19 cellular contexts compared by ENCODE assay signal in genomic region chr1:9606948-9607347, GRCh38. TPM values are rescaled to one million over a fixed set of nuclear protein-coding genes. Genes with fewer than 3 reads are reported as not detected.
DNase-seq lines count a peak whose midpoint lies in the region; ATAC-seq and TF ChIP-seq lines count a peak whose summit lies in the region.
"Had no signal": no experiment of that assay in that cellular context is flagged by ENCODE, and none has a peak within 500 bp of the region (broad histone marks: within the 10 kb centered on the region; RNA-seq: fewer than 3 reads in every experiment).

No MANE protein-coding gene starts in this region.

- H3K9me3 ChIP-seq in heart left ventricle: no peaks in the 10 kb centered on the region
- no peaks in the 10 kb centered on the region for H3K9me3 ChIP-seq in CD4-positive, alpha-beta memory T cell (ENCODE audit: control insufficient read depth in 1 of 2, low read length in 2 of 2)
- H3K9me3 ChIP-seq: BLaER1 treated with 17β-estradiol and CSF1 and Interleukin-3, amounts not matched to agents 10 nM and 100 nM; MG63 had no signal

- H3K9me3 Mint-ChIP-seq in CD4-positive, alpha-beta memory T cell: no peaks in the 10 kb centered on the region
- H3K9me3 Mint-ChIP-seq: HFFc6 had no signal

- H3K4me1 Mint-ChIP-seq in CD4-positive, alpha-beta memory T cell: no peaks in the 10 kb centered on the region

- H3K36me3 Mint-ChIP-seq in CD4-positive, alpha-beta memory T cell: peaks cover 0 to 21% of the 10 kb centered on the region in 2 donors

- no peak for DNase-seq in Right ventricle myocardium inferior (ENCODE audit: missing footprints)
- no peak for DNase-seq in cardiac septum (ENCODE audit: low spot score)
- peak in 2 of 5 donors; percentile 64 to 71 for DNase-seq in heart left ventricle
- peak; percentile 36 for DNase-seq in midbrain (lab: John Stamatoyannopoulos, UW)
- no peak for DNase-seq in stimulated activated CD4-positive, alpha-beta T cell treated with anti-CD3 and anti-CD28 coated beads, Interleukin-2, amount 100 ng/mL, for 24 hours
- DNase-seq in CD4-positive, alpha-beta memory T cell: no peak
- DNase-seq: DMS 273 treated with DMSO at 0.1 percent for 48 hours, HFFc6, MG63, NCI-H1092, NCI-H2081 treated with DMSO at 0.1 percent for 48 hours, NCI-H510A treated with DMSO at 0.1 percent for 48 hours, NCI-H82, PC-3 had no signal

- POLR2A ChIA-PET in CD4-positive, alpha-beta memory T cell (lab: Charles Lee; ENCODE audit: partially characterized antibody): no interaction called here

- H3K36me3 ChIP-seq in heart left ventricle: peaks cover 0 to 66% (median 48%) of the 10 kb centered on the region in 9 donors
- H3K36me3 ChIP-seq in CD4-positive, alpha-beta memory T cell (ENCODE audit: insufficient read depth, low read length): no peaks in the 10 kb centered on the region

- H3K4me1 ChIP-seq in heart left ventricle: peaks cover 0 to 25% (median 0%) of the 10 kb centered on the region in 12 donors
- no peaks in the 10 kb centered on the region for H3K4me1 ChIP-seq in CD4-positive, alpha-beta memory T cell (ENCODE audit: insufficient read depth, low read length)
- H3K4me1 ChIP-seq: BLaER1 treated with 17β-estradiol and CSF1 and Interleukin-3, amounts not matched to agents 10 nM and 100 nM had no signal

- WGBS in heart left ventricle, 4 donors: 43 to 58% (median 51%) methylated on average over 10 of the region's 10 CpGs

- intact Hi-C loops in Right ventricle myocardium inferior (cut with DNase I) (no loop called here), cardiac septum (cut with DNase I) (no loop called here), heart left ventricle (cut with DNase I) (no loop called here)
- intact Hi-C loops in CD4-positive, alpha-beta memory T cell (cut with micrococcal nuclease): no loop called here

- H3K27me3 ChIP-seq in heart left ventricle: no peaks in the 10 kb centered on the region
- no peaks in the 10 kb centered on the region for H3K27me3 ChIP-seq in CD4-positive, alpha-beta memory T cell (ENCODE audit: insufficient read depth, low read length)
- H3K27me3 ChIP-seq: BLaER1 treated with 17β-estradiol and CSF1 and Interleukin-3, amounts not matched to agents 10 nM and 100 nM; MG63 had no signal

- H3K27ac Mint-ChIP-seq in CD4-positive, alpha-beta memory T cell: no peak overlapping the region
- H3K27ac Mint-ChIP-seq: HFFc6 had no signal

- ATAC-seq in Right ventricle myocardium inferior (peak; percentile 57), heart left ventricle (peak; percentile 68 to 72 (median 70)), HG02588 (IDR thresholded peaks at IDR 0.05; ENCODE audit: unreplicated experiment) (no peak), HG03196 (IDR thresholded peaks at IDR 0.05; ENCODE audit: unreplicated experiment) (no peak)
- ATAC-seq: HepG2, PC-3 had no signal

- TF ChIP-seq POLR2A in heart left ventricle (IDR thresholded peaks at IDR 0.05): no peak

- no peak for TF ChIP-seq CTCF in heart left ventricle (IDR thresholded peaks at IDR 0.05)

- CTCF ChIA-PET in CD4-positive, alpha-beta memory T cell (lab: Charles Lee; ENCODE audit: partially characterized antibody): interaction anchor here (3.4 kb wide), 1 partner anchor 9 kb away, joined by 9 read pairs; no protein-coding TSS in a partner anchor

- H3K27me3 Mint-ChIP-seq in CD4-positive, alpha-beta memory T cell: no peaks in the 10 kb centered on the region

- no peak overlapping the region for H3K4me3 Mint-ChIP-seq in CD4-positive, alpha-beta memory T cell
- H3K4me3 Mint-ChIP-seq: HFFc6 had no signal

- peak overlapping the region in 3 of 12 donors; percentile 19 to 61 (median 49) for H3K27ac ChIP-seq in heart left ventricle
- no peak overlapping the region for H3K27ac ChIP-seq in CD4-positive, alpha-beta memory T cell (ENCODE audit: low read depth, low read length)
- H3K27ac ChIP-seq: BLaER1 treated with 17β-estradiol and CSF1 and Interleukin-3, amounts not matched to agents 10 nM and 100 nM; KMS-11 had no signal

- no peak overlapping the region for H3K4me3 ChIP-seq in heart left ventricle
- H3K4me3 ChIP-seq in CD4-positive, alpha-beta memory T cell (ENCODE audit: low read length in 2 of 2): no peak overlapping the region
- H3K4me3 ChIP-seq: BLaER1 treated with 17β-estradiol and CSF1 and Interleukin-3, amounts not matched to agents 10 nM and 100 nM; MG63 had no signal

RNA-seq across cellular contexts. Expression of gene TMEM201, which starts 18.2 kb away (rescaled TPM):
- total RNA-seq in Right ventricle myocardium inferior (17.4 TPM), cardiac septum (19.0 TPM), heart left ventricle (10 to 100 TPM; 16.0 to 24.8 (median 18.5) TPM)
- polyA plus RNA-seq in heart left ventricle: 10 to 100 TPM; 13.1 to 22.9 TPM
- total RNA-seq in CD4-positive, alpha-beta memory T cell: 10 to 100 TPM; 11.2 to 12.9 TPM
- 1 to 10 TPM in 1 of 2 donors, under 1 TPM in 1; 0.41 to 3.5 TPM for polyA plus RNA-seq in CD4-positive, alpha-beta memory T cell

RNA-seq across cellular contexts. Expression of gene PIK3CD, which starts 44.6 kb away (rescaled TPM):
- total RNA-seq in Right ventricle myocardium inferior (4.1 TPM), cardiac septum (3.0 TPM), heart left ventricle (10 to 100 TPM in 3 of 9 donors, 1 to 10 TPM in 6; 2.3 to 18.8 (median 4.4) TPM)
- 1 to 10 TPM; 1.9 to 2.0 TPM for polyA plus RNA-seq in heart left ventricle
- total RNA-seq in CD4-positive, alpha-beta memory T cell: 100 to 1,000 TPM; 220 to 236 TPM
- 100 to 1,000 TPM in 1 of 2 donors, 10 to 100 TPM in 1; 57.1 to 110 TPM for polyA plus RNA-seq in CD4-positive, alpha-beta memory T cell

Comparison
In these comparisons a context has a peak if more than half of its experiments do, and no peak if none do; other contexts are left out.
1. ATAC-seq: peak in Right ventricle myocardium inferior (single experiment) and heart left ventricle (4 of 4); none in HG02588 (single experiment) and HG03196 (single experiment).
2. RNA of gene PIK3CD, which starts 44.6 kb away (total RNA-seq): 220 to 236 TPM in CD4-positive, alpha-beta memory T cell; 2.3 to 18.8 TPM in heart left ventricle, 4.1 TPM in Right ventricle myocardium inferior (single experiment) and 3.0 TPM in cardiac septum (single experiment); every median in the first group is over 10 times any median in the second.